In genomic region chr3:5875056-5875455, GRCh38 we compare ENCODE assay signal across 17 cellular contexts.
A peak's percentile ranks its signal among the peaks of the same experiment; 100 is the strongest.
DNase-seq lines count a peak whose midpoint lies in the region; ATAC-seq and TF ChIP-seq lines count a peak whose summit lies in the region.
"Had no signal": no experiment of that assay in that cellular context is flagged by ENCODE, and none has a peak within 500 bp of the region (broad histone marks: within the 10 kb centered on the region; RNA-seq: fewer than 3 reads in every experiment).

No MANE protein-coding gene starts in this region.

- H3K36me3 Mint-ChIP-seq in endothelial cell (ENCODE audit: low read depth, unreplicated experiment): no peaks in the 10 kb centered on the region

- no peak overlapping the region for H3K27ac Mint-ChIP-seq in endothelial cell (ENCODE audit: unreplicated experiment)
- H3K27ac Mint-ChIP-seq: B cell; CD4-positive, alpha-beta T cell; H9 had no signal

- no peaks in the 10 kb centered on the region for H3K4me1 Mint-ChIP-seq in endothelial cell (ENCODE audit: unreplicated experiment)
- H3K4me1 Mint-ChIP-seq: B cell, H9 had no signal

- no peak overlapping the region for H3K4me3 Mint-ChIP-seq in endothelial cell (ENCODE audit: unreplicated experiment)
- H3K4me3 Mint-ChIP-seq: B cell; CD4-positive, alpha-beta T cell; H9 had no signal

- no peaks in the 10 kb centered on the region for H3K27me3 Mint-ChIP-seq in endothelial cell (ENCODE audit: unreplicated experiment)
- H3K27me3 Mint-ChIP-seq: B cell; CD4-positive, alpha-beta T cell had no signal

- H3K4me3 ChIP-seq in retinal pigment epithelial cell (ENCODE audit: low read length): no peak overlapping the region

- ATAC-seq in HG03175 (IDR thresholded peaks at IDR 0.05; ENCODE audit: unreplicated experiment): no peak
- ATAC-seq in GM18909 (IDR thresholded peaks at IDR 0.05; ENCODE audit: poor library complexity, unreplicated experiment): no peak
- ATAC-seq: HepG2 had no signal

- TF ChIP-seq CTCF in retinal pigment epithelial cell (conservative IDR thresholded peaks at IDR 0.05; ENCODE audit: low read depth, low read length) (no peak), endothelial cell (IDR thresholded peaks at IDR 0.05; ENCODE audit: unreplicated experiment) (no peak)

- H3K9me3 Mint-ChIP-seq in endothelial cell (ENCODE audit: unreplicated experiment): peaks cover 18% of the 10 kb centered on the region

- peak; percentile 35 for DNase-seq in Ammon's horn (ENCODE audit: low spot score)
- DNase-seq in astrocyte of the hippocampus (ENCODE audit: low read depth, low spot score): peak; percentile 61
- peak; percentile 79 for DNase-seq in medulla oblongata (ENCODE audit: extremely low spot score)
- DNase-seq in retinal pigment epithelial cell (ENCODE audit: low read depth): peak; percentile 35
- no peak for DNase-seq in endothelial cell (ENCODE audit: low spot score)
- DNase-seq: ACHN; C1 segment of cervical spinal cord; CD4-positive, alpha-beta T cell; DMS153; DMS79 treated with DMSO at 0.1 percent for 48 hours; EL; GOT3; H9 had no signal
